ENCODE assay signal across 11 cellular contexts in genomic region chr18:46632401-46633089, GRCh38. TPM values are rescaled to one million over a fixed set of nuclear protein-coding genes. Genes with fewer than 3 reads are reported as not detected.
DNase-seq lines count a peak whose midpoint lies in the region; ATAC-seq and TF ChIP-seq lines count a peak whose summit lies in the region.
"Had no signal": no experiment of that assay in that cellular context is flagged by ENCODE, and none has a peak within 500 bp of the region (broad histone marks: within the 10 kb centered on the region; RNA-seq: fewer than 3 reads in every experiment).

No MANE protein-coding gene starts in this region.

- no peak for ATAC-seq in HG02938 (IDR thresholded peaks at IDR 0.05; ENCODE audit: unreplicated experiment)

- H3K4me3 ChIP-seq in epithelial cell of proximal tubule (ENCODE audit: low read depth, low read length) (no peak overlapping the region), skeletal muscle cell (ENCODE audit: low read depth, low read length) (no peak overlapping the region)
- H3K4me3 ChIP-seq: tibial artery had no signal

- DNase-seq in activated CD8-positive, alpha-beta memory T cell treated with anti-CD3 and anti-CD28 coated beads for 24 hours: peak; percentile 33
- no peak for DNase-seq in activated CD8-positive, alpha-beta memory T cell treated with anti-CD3 and anti-CD28 coated beads, Interleukin-2, amount 50 U/mL, for 4 hours
- DNase-seq in RPMI7951 (ENCODE audit: low read depth): peak; percentile 78
- DNase-seq in epithelial cell of proximal tubule (ENCODE audit: low read depth): peak; percentile 74
- DNase-seq in skeletal muscle cell (ENCODE audit: low read depth): peak; percentile 18
- DNase-seq in activated CD4-positive, alpha-beta T cell treated with anti-CD3 and anti-CD28 coated beads, Interleukin-2, amount 50 U/mL, for 1 hour: no peak
- no peak for DNase-seq in activated CD4-positive, alpha-beta T cell treated with anti-CD3 and anti-CD28 coated beads for 48 hours
- DNase-seq: SHP77, tibial artery had no signal

- no peak for TF ChIP-seq CTCF in epithelial cell of proximal tubule (conservative IDR thresholded peaks at IDR 0.05; ENCODE audit: low read depth, low read length)

RNA-seq across cellular contexts. Expression of gene LOXHD1, which starts 24.5 kb away (rescaled TPM):
- total RNA-seq in RPMI7951 (2014; rRNA removed; shearing (Covaris generic)): not detected in 2 replicates
- not detected in 2 replicates for total RNA-seq in epithelial cell of proximal tubule
- total RNA-seq: NCI-H460 had no signal

Comparison
In these comparisons a context has a peak if more than half of its experiments do, and no peak if none do; other contexts are left out.
1. DNase-seq: peak in activated CD8-positive, alpha-beta memory T cell treated with anti-CD3 and anti-CD28 coated beads for 24 hours (single experiment), RPMI7951 (single experiment), epithelial cell of proximal tubule (single experiment) and skeletal muscle cell (single experiment); none in activated CD8-positive, alpha-beta memory T cell treated with anti-CD3 and anti-CD28 coated beads, Interleukin-2, amount 50 U/mL, for 4 hours (single experiment), activated CD4-positive, alpha-beta T cell treated with anti-CD3 and anti-CD28 coated beads, Interleukin-2, amount 50 U/mL, for 1 hour (single experiment) and activated CD4-positive, alpha-beta T cell treated with anti-CD3 and anti-CD28 coated beads for 48 hours (single experiment).